ENCODE assay signal across 1 cellular context in the genomic region with DNA sequence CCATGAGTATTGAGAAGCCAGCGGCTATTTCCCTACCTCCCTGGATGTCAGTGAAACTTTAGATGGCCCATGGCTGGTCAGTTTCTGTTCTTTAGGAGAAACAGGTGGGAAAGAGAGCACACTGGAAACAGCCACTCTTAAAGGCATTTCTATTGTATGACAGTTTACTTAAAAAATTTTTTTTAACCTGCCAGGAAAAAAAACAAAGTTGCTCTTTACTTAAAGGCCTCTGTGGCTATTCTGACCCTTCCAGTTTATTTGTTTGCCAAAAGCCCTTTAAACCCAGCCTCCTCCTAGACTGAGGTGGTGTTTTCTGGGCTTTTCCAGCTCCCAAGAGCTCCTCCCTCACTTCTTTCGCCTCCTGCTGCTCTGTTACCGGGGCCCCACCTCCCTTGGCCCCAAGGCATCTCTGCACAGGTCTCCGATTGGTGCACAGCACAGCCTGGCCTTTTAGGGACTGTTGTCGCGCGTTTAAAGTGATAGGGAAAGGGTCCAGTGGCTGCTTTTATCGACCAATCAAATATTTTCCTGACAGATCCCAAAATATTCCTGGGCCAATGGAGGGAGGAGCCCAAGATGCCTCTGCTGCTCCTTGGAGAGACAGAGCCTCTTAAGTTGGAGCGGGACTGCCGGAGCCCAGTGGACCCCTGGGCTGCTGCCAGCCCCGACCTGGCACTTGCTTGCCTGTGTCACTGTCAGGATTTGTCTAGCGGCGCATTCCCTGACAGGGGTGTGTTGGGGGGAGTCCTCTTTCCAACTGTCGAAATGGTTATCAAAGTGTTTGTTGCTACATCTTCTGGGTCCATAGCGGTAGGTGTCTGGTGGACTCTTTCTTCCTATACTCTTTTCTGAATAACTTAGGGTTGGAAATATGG.
TF ChIP-seq lines count a peak whose summit lies in the region.

A gene (plus strand): TSS at position 639 of the 875 bp plus-strand sequence. CDS start 127 bp downstream, at position 766.

TF ChIP-seq in HEK293, 187 proteins besides CTCF, POLR2A, EP300 and RAD21 (continued from another document and continues in another):
- TF ChIP-seq, protein P1, sequence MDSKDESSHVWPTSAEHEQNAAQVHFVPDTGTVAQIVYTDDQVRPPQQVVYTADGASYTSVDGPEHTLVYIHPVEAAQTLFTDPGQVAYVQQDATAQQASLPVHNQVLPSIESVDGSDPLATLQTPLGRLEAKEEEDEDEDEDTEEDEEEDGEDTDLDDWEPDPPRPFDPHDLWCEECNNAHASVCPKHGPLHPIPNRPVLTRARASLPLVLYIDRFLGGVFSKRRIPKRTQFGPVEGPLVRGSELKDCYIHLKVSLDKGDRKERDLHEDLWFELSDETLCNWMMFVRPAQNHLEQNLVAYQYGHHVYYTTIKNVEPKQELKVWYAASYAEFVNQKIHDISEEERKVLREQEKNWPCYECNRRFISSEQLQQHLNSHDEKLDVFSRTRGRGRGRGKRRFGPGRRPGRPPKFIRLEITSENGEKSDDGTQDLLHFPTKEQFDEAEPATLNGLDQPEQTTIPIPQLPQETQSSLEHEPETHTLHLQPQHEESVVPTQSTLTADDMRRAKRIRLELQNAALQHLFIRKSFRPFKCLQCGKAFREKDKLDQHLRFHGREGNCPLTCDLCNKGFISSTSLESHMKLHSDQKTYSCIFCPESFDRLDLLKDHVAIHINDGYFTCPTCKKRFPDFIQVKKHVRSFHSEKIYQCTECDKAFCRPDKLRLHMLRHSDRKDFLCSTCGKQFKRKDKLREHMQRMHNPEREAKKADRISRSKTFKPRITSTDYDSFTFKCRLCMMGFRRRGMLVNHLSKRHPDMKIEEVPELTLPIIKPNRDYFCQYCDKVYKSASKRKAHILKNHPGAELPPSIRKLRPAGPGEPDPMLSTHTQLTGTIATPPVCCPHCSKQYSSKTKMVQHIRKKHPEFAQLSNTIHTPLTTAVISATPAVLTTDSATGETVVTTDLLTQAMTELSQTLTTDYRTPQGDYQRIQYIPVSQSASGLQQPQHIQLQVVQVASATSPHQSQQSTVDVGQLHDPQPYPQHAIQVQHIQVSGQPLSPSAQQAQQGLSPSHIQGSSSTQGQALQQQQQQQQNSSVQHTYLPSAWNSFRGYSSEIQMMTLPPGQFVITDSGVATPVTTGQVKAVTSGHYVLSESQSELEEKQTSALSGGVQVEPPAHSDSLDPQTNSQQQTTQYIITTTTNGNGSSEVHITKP (tag by site-specific recombination; IDR thresholded peaks at IDR 0.05) = peak; percentile 89
- TF ChIP-seq ZNF791 (tag by site-specific recombination; IDR thresholded peaks at IDR 0.05) (no peak), KLF9 (tag by site-specific recombination; IDR thresholded peaks at IDR 0.05; ENCODE audit: low read depth) (no peak), ZNF121 (tag by site-specific recombination; IDR thresholded peaks at IDR 0.05) (no peak), SP2 (tag by site-specific recombination; IDR thresholded peaks at IDR 0.05) (peak; percentile 48; the same call in 1 of the 2 replicates), PRDM1 (tag by site-specific recombination; IDR thresholded peaks at IDR 0.05) (no peak), ZNF660 (tag by site-specific recombination; IDR thresholded peaks at IDR 0.05) (0 out of 2 replicates have a peak, but pooled peaks have one; percentile 12), GLIS1 (tag by site-specific recombination; IDR thresholded peaks at IDR 0.05) (0 out of 2 replicates have a peak, but pooled peaks have one; percentile 23), ZNF624 (tag by site-specific recombination; IDR thresholded peaks at IDR 0.05) (no peak), ZNF843 (tag by site-specific recombination; IDR thresholded peaks at IDR 0.05) (no peak), ZNF707 (tag by site-specific recombination; IDR thresholded peaks at IDR 0.05) (no peak), ZNF596 (tag by site-specific recombination; IDR thresholded peaks at IDR 0.05) (no peak), ZFP37 (tag by site-specific recombination; IDR thresholded peaks at IDR 0.05) (peak; percentile 71; the same call in 1 of the 2 replicates), ZNF19 (tag by site-specific recombination; IDR thresholded peaks at IDR 0.05; ENCODE audit: low read depth) (no peak), YY1 (tag by site-specific recombination; IDR thresholded peaks at IDR 0.05) (no peak), ZFP3 (tag by site-specific recombination; IDR thresholded peaks at IDR 0.05; ENCODE audit: low read depth) (no peak), ZNF394 (tag by site-specific recombination; IDR thresholded peaks at IDR 0.05; ENCODE audit: borderline replicate concordance) (peak; percentile 62; the same call in 1 of the 2 replicates), IKZF3 (tag by site-specific recombination; IDR thresholded peaks at IDR 0.05) (peak; percentile 65; the same call in 1 of the 2 replicates), ZNF274 (IDR thresholded peaks at IDR 0.05; ENCODE audit: low read length) (no peak), ZNF274 (tag by site-specific recombination; IDR thresholded peaks at IDR 0.05; ENCODE audit: borderline replicate concordance) (no peak), SALL2 (tag by site-specific recombination; IDR thresholded peaks at IDR 0.05; ENCODE audit: borderline replicate concordance) (no peak), ZNF664 (tag by site-specific recombination; IDR thresholded peaks at IDR 0.05) (no peak), ZNF404 (tag by site-specific recombination; IDR thresholded peaks at IDR 0.05) (no peak), ZIC2 (tag by site-specific recombination; IDR thresholded peaks at IDR 0.05) (peak; percentile 44), ZNF341 (tag by site-specific recombination; IDR thresholded peaks at IDR 0.05; ENCODE audit: low read depth) (peak; percentile 95), ZNF350 (tag by site-specific recombination; IDR thresholded peaks at IDR 0.05) (0 out of 2 replicates have a peak, but pooled peaks have one; percentile 38), FEZF1 (tag by site-specific recombination; IDR thresholded peaks at IDR 0.05) (peak; percentile 64), ZNF391 (tag by site-specific recombination; IDR thresholded peaks at IDR 0.05; ENCODE audit: borderline replicate concordance, low read depth) (no peak), ZBTB1 (tag by site-specific recombination; IDR thresholded peaks at IDR 0.05) (no peak), ZNF433 (tag by site-specific recombination; IDR thresholded peaks at IDR 0.05; ENCODE audit: low read depth) (no peak), ZNF16 (tag by site-specific recombination; IDR thresholded peaks at IDR 0.05; ENCODE audit: low read depth) (no peak), ZFP69B (tag by site-specific recombination; IDR thresholded peaks at IDR 0.05) (peak; percentile 76; the same call in 1 of the 2 replicates), ZNF311 (tag by site-specific recombination; IDR thresholded peaks at IDR 0.05; ENCODE audit: borderline replicate concordance) (no peak), ZNF223 (tag by site-specific recombination; IDR thresholded peaks at IDR 0.05) (no peak), ZNF623 (tag by site-specific recombination; IDR thresholded peaks at IDR 0.05) (no peak), ZNF335 (tag by site-specific recombination; conservative IDR thresholded peaks at IDR 0.05) (no peak), ZBTB7A (tag by site-specific recombination; IDR thresholded peaks at IDR 0.05; ENCODE audit: low read depth) (no peak), ZNF23 (tag by site-specific recombination; IDR thresholded peaks at IDR 0.05; ENCODE audit: borderline replicate concordance) (no peak), ZNF132 (tag by site-specific recombination; IDR thresholded peaks at IDR 0.05; ENCODE audit: borderline replicate concordance) (no peak), SCRT2 (tag by site-specific recombination; IDR thresholded peaks at IDR 0.05) (peak; percentile 60), ZBTB20 (tag by site-specific recombination; IDR thresholded peaks at IDR 0.05) (peak; percentile 66), MYNN (tag by site-specific recombination; IDR thresholded peaks at IDR 0.05; ENCODE audit: borderline replicate concordance) (peak; percentile 79; the same call in 1 of the 2 replicates)
- TF ChIP-seq, protein P2, sequence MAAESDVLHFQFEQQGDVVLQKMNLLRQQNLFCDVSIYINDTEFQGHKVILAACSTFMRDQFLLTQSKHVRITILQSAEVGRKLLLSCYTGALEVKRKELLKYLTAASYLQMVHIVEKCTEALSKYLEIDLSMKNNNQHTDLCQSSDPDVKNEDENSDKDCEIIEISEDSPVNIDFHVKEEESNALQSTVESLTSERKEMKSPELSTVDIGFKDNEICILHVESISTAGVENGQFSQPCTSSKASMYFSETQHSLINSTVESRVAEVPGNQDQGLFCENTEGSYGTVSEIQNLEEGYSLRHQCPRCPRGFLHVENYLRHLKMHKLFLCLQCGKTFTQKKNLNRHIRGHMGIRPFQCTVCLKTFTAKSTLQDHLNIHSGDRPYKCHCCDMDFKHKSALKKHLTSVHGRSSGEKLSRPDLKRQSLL (tag by site-specific recombination; IDR thresholded peaks at IDR 0.05) = no peak
- TF ChIP-seq, protein P3, sequence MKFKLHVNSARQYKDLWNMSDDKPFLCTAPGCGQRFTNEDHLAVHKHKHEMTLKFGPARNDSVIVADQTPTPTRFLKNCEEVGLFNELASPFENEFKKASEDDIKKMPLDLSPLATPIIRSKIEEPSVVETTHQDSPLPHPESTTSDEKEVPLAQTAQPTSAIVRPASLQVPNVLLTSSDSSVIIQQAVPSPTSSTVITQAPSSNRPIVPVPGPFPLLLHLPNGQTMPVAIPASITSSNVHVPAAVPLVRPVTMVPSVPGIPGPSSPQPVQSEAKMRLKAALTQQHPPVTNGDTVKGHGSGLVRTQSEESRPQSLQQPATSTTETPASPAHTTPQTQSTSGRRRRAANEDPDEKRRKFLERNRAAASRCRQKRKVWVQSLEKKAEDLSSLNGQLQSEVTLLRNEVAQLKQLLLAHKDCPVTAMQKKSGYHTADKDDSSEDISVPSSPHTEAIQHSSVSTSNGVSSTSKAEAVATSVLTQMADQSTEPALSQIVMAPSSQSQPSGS (tag by site-specific recombination; IDR thresholded peaks at IDR 0.05; ENCODE audit: low read depth) = no peak
- TF ChIP-seq, protein P4, sequence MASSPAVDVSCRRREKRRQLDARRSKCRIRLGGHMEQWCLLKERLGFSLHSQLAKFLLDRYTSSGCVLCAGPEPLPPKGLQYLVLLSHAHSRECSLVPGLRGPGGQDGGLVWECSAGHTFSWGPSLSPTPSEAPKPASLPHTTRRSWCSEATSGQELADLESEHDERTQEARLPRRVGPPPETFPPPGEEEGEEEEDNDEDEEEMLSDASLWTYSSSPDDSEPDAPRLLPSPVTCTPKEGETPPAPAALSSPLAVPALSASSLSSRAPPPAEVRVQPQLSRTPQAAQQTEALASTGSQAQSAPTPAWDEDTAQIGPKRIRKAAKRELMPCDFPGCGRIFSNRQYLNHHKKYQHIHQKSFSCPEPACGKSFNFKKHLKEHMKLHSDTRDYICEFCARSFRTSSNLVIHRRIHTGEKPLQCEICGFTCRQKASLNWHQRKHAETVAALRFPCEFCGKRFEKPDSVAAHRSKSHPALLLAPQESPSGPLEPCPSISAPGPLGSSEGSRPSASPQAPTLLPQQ (tag by site-specific recombination; IDR thresholded peaks at IDR 0.05) = peak; percentile 82
- TF ChIP-seq, protein P5, sequence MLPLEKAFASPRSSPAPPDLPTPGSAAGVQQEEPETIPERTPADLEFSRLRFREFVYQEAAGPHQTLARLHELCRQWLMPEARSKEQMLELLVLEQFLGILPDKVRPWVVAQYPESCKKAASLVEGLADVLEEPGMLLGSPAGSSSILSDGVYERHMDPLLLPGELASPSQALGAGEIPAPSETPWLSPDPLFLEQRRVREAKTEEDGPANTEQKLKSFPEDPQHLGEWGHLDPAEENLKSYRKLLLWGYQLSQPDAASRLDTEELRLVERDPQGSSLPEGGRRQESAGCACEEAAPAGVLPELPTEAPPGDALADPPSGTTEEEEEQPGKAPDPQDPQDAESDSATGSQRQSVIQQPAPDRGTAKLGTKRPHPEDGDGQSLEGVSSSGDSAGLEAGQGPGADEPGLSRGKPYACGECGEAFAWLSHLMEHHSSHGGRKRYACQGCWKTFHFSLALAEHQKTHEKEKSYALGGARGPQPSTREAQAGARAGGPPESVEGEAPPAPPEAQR (tag by site-specific recombination; IDR thresholded peaks at IDR 0.05) = no peak
- TF ChIP-seq, protein P6, sequence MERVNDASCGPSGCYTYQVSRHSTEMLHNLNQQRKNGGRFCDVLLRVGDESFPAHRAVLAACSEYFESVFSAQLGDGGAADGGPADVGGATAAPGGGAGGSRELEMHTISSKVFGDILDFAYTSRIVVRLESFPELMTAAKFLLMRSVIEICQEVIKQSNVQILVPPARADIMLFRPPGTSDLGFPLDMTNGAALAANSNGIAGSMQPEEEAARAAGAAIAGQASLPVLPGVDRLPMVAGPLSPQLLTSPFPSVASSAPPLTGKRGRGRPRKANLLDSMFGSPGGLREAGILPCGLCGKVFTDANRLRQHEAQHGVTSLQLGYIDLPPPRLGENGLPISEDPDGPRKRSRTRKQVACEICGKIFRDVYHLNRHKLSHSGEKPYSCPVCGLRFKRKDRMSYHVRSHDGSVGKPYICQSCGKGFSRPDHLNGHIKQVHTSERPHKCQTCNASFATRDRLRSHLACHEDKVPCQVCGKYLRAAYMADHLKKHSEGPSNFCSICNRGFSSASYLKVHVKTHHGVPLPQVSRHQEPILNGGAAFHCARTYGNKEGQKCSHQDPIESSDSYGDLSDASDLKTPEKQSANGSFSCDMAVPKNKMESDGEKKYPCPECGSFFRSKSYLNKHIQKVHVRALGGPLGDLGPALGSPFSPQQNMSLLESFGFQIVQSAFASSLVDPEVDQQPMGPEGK (tag by site-specific recombination; IDR thresholded peaks at IDR 0.05) = peak; percentile 80
- TF ChIP-seq, protein P7, sequence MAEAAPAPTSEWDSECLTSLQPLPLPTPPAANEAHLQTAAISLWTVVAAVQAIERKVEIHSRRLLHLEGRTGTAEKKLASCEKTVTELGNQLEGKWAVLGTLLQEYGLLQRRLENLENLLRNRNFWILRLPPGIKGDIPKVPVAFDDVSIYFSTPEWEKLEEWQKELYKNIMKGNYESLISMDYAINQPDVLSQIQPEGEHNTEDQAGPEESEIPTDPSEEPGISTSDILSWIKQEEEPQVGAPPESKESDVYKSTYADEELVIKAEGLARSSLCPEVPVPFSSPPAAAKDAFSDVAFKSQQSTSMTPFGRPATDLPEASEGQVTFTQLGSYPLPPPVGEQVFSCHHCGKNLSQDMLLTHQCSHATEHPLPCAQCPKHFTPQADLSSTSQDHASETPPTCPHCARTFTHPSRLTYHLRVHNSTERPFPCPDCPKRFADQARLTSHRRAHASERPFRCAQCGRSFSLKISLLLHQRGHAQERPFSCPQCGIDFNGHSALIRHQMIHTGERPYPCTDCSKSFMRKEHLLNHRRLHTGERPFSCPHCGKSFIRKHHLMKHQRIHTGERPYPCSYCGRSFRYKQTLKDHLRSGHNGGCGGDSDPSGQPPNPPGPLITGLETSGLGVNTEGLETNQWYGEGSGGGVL (tag by site-specific recombination; IDR thresholded peaks at IDR 0.05) = no peak
- TF ChIP-seq, protein P8, sequence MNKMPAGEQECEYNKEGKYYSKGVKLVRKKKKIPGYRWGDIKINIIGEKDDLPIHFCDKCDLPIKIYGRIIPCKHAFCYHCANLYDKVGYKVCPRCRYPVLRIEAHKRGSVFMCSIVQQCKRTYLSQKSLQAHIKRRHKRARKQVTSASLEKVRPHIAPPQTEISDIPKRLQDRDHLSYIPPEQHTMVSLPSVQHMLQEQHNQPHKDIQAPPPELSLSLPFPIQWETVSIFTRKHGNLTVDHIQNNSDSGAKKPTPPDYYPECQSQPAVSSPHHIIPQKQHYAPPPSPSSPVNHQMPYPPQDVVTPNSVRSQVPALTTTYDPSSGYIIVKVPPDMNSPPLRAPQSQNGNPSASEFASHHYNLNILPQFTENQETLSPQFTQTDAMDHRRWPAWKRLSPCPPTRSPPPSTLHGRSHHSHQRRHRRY (tag by site-specific recombination; IDR thresholded peaks at IDR 0.05) = no peak
